ENCODE assay signal across 22 cellular contexts in the genomic region with DNA sequence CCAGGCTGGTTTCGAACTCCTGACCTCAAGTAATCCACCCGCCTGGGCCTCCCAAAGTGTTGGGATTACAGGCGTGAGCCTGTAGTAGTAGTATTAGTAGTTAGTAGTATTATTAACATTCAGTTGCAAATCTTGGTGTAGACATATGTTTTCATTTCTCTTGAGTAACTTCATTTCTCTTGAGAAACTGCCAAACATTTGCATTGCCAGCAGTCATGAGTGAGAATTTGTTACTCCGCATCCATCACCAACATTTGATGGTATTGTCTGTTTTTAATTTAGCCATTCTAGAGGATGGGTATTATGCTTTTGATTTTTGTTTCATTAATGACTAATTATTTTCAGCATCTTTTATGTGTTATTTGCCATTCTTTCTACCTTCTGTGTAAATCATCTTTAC. TPM values are rescaled to one million over a fixed set of nuclear protein-coding genes. Genes with fewer than 3 reads are reported as not detected.
"Had no signal": no experiment of that assay in that cellular context is flagged by ENCODE, and none has a peak within 500 bp of the region (broad histone marks: within the 10 kb centered on the region; RNA-seq: fewer than 3 reads in every experiment).

No MANE protein-coding gene starts in this region.

- H3K4me3 ChIP-seq: adrenal gland, ascending aorta, coronary artery, thoracic aorta, upper lobe of left lung had no signal

- ATAC-seq: activated naive CD4-positive, alpha-beta T cell treated with anti-CD3 and anti-CD28 coated beads, Interleukin-2, amount 50 U/mL, for 72 hours; left ventricle myocardium superior; natural killer cell had no signal

- DNase-seq: activated T-cell treated with anti-CD3 and anti-CD28 coated beads, Interleukin-2, amount 50 U/mL, for 1 hour; adrenal gland; brain microvascular endothelial cell; central memory CD4-positive, alpha-beta T cell; foreskin melanocyte; immature natural killer cell; left ventricle myocardium superior; mammary epithelial cell; midbrain; natural killer cell; retina; stimulated activated CD4-positive, alpha-beta T cell treated with anti-CD3 and anti-CD28 coated beads, Interleukin-4, amount 100 ng/mL, for 1 hour; stimulated activated naive CD4-positive, alpha-beta T cell; T-helper 9 cell; upper lobe of left lung had no signal

RNA-seq across cellular contexts. Expression of a gene that starts 1.5 kb away (rescaled TPM):
- total RNA-seq: activated naive CD4-positive, alpha-beta T cell treated with anti-CD3 and anti-CD28 coated beads, Interleukin-2, amount 50 U/mL, for 72 hours; ascending aorta; epithelial cell of proximal tubule; mammary epithelial cell; natural killer cell; osteoblast; T-helper 1 cell treated with Interleukin-12 subunit alpha and Interleukin-12 subunit beta and Interleukin-4 antibody, amounts not matched to agents 30 ng/mL and 1 ng/mL, for 36 hours; thoracic aorta had no signal
